ENCODE assay signal across 9 cellular contexts in the genomic region with DNA sequence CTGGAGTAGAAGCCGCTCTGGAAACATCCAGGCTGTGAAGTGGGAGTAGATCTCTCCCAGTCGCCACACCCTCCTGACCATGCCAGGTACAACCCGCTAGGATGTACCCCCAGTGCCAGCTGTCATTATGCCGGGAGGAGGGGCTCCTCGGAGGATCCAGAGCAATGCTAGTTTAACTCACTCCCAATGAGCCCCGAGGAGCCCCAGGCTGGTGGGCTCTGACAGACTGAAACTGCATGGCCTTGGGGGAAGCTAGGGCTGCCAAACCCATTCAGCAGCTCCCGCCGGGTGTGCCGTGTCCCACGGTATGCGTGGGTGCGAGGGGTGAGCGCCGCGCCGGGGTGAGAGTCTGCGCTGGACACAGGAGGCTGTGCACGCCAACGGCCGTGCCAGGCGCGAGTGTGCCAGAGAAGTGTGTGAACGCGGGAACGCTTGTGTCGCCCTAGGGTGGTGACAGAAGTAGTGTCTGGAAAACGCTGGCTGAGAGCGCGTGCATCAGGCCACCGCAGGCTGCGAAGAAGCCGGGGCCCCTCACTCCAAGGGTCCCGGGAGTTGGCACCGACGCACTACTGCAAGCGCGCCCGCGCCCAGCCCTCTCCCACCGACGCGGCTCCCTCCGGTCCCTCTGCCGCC.
DNase-seq lines count a peak whose midpoint lies in the region; ATAC-seq and TF ChIP-seq lines count a peak whose summit lies in the region.
"Had no signal": no experiment of that assay in that cellular context is flagged by ENCODE, and none has a peak within 500 bp of the region (broad histone marks: within the 10 kb centered on the region; RNA-seq: fewer than 3 reads in every experiment).

No MANE protein-coding gene starts in this region.

- H3K4me1 Mint-ChIP-seq in activated naive CD4-positive, alpha-beta T cell treated with anti-CD3 and anti-CD28 coated beads for 36 hours (ENCODE audit: low read depth), result peaks cover 77% of the 10 kb centered on the region

- peak overlapping the region; percentile 51 for H3K4me3 ChIP-seq in BJ (ENCODE audit: low read depth, low read length)
- H3K4me3 ChIP-seq in iPS-15b (ENCODE audit: low read depth, low read length), result peak overlapping the region; percentile 46
- H3K4me3 ChIP-seq in spleen, result peak overlapping the region; percentile 40 to 85 (median 62)
- H3K4me3 ChIP-seq: K562 had no signal

- no peaks in the 10 kb centered on the region for H3K9me3 Mint-ChIP-seq in activated naive CD4-positive, alpha-beta T cell treated with anti-CD3 and anti-CD28 coated beads for 36 hours

- intact Hi-C loops in activated naive CD4-positive, alpha-beta T cell treated with anti-CD3 and anti-CD28 coated beads for 36 hours (cut with micrococcal nuclease), result loop anchor here (2.0 to 10.0 kb wide), 5 partner anchors 35 to 233 kb away; no protein-coding TSS in a partner anchor
- intact Hi-C loops in spleen (cut with DNase I; ENCODE audit: low total_unique reads), result no loop called here

- H3K9me3 ChIP-seq in KOPT-K1 (ENCODE audit: insufficient read depth, low read length, poor library complexity, severe bottlenecking), result no peaks in the 10 kb centered on the region
- H3K9me3 ChIP-seq in iPS-15b (ENCODE audit: control insufficient read depth, insufficient read depth, low read length), result no peaks in the 10 kb centered on the region
- no peaks in the 10 kb centered on the region for H3K9me3 ChIP-seq in spleen

- TF ChIP-seq CTCF in BJ (IDR thresholded peaks at IDR 0.05; ENCODE audit: insufficient read depth, low read depth, low read length) (no peak), spleen (IDR thresholded peaks at IDR 0.05 in 8 of 11, conservative IDR thresholded peaks at IDR 0.05 in 3 of 11) (no peak)

- H3K27ac ChIP-seq in KOPT-K1 (ENCODE audit: low read depth, low read length, poor library complexity, severe bottlenecking), result peak overlapping the region; percentile 64
- H3K27ac ChIP-seq in spleen, result peak overlapping the region in 5 of 8 donors; percentile 45 to 94 (median 65)

- POLR2A ChIA-PET in BJ (lab: Charles Lee), result interaction anchor here (0.6 kb wide), 1 partner anchor 637 kb away, joined by 3 read pairs; no protein-coding TSS in a partner anchor

- H3K4me1 ChIP-seq in iPS-15b (ENCODE audit: control insufficient read depth, insufficient read depth, low read length), result peaks cover 3% of the 10 kb centered on the region
- peaks cover 0 to 79% (median 51%) of the 10 kb centered on the region in 6 donors for H3K4me1 ChIP-seq in spleen

- 1 to 4% (median 2%) methylated on average over 10 to 44 of the region's 44 CpGs for WGBS in spleen, 5 donors

- TF ChIP-seq POLR2A in spleen (IDR thresholded peaks at IDR 0.05), result no peak

- H3K9ac ChIP-seq in iPS-15b (ENCODE audit: low read depth, low read length), result no peak overlapping the region

- no peaks in the 10 kb centered on the region for H3K27me3 Mint-ChIP-seq in activated naive CD4-positive, alpha-beta T cell treated with anti-CD3 and anti-CD28 coated beads for 36 hours (ENCODE audit: low read depth)

- H3K36me3 ChIP-seq in BJ (ENCODE audit: control insufficient read depth, insufficient read depth, low read length), result no peaks in the 10 kb centered on the region
- H3K36me3 ChIP-seq in KOPT-K1 (ENCODE audit: insufficient read depth, low read length), result peaks cover 6% of the 10 kb centered on the region; the same call in 1 of the 2 replicates
- no peaks in the 10 kb centered on the region for H3K36me3 ChIP-seq in iPS-15b (ENCODE audit: control insufficient read depth, insufficient read depth, low read length)
- no peaks in the 10 kb centered on the region for H3K36me3 ChIP-seq in spleen

- H3K36me3 Mint-ChIP-seq in activated naive CD4-positive, alpha-beta T cell treated with anti-CD3 and anti-CD28 coated beads for 36 hours (ENCODE audit: low read depth), result peaks cover 39% of the 10 kb centered on the region

- CTCF ChIA-PET in BJ (lab: Yijun Ruan, JAX), result no interaction called here
- CTCF ChIA-PET in activated naive CD4-positive, alpha-beta T cell treated with anti-CD3 and anti-CD28 coated beads for 36 hours (lab: Charles Lee), result interaction anchor here (1.3 kb wide), 1 partner anchor 203 kb away, joined by 3 read pairs; no protein-coding TSS in a partner anchor

- H3K27me3 ChIP-seq in BJ (ENCODE audit: control insufficient read depth, insufficient read depth, low read length) (no peaks in the 10 kb centered on the region), iPS-15b (ENCODE audit: control insufficient read depth, insufficient read depth, low read length) (peaks cover 36% of the 10 kb centered on the region), spleen (replicated peaks in 1 of 7) (peaks cover 0 to 5% (median 0%) of the 10 kb centered on the region in 7 donors)

- H3K4me3 Mint-ChIP-seq in activated naive CD4-positive, alpha-beta T cell treated with anti-CD3 and anti-CD28 coated beads for 36 hours, result peak overlapping the region; percentile 94

- H3K27ac Mint-ChIP-seq in activated naive CD4-positive, alpha-beta T cell treated with anti-CD3 and anti-CD28 coated beads for 36 hours, result peak overlapping the region; percentile 77

- ATAC-seq in GM19397 (IDR thresholded peaks at IDR 0.05; ENCODE audit: unreplicated experiment) (peak; percentile 1), GM19324 (IDR thresholded peaks at IDR 0.05; ENCODE audit: low FRiP score, unreplicated experiment) (no peak)
- ATAC-seq: K562 had no signal

- no peak for DNase-seq in BJ (ENCODE audit: low read depth)
- no peak for DNase-seq in activated naive CD4-positive, alpha-beta T cell treated with anti-CD3 and anti-CD28 coated beads for 36 hours
- DNase-seq in spleen, result peak; percentile 84
- DNase-seq in NCI-H187 treated with DMSO at 0.1 percent for 48 hours (lab: John Stamatoyannopoulos, UW), result no peak
